ENCODE assay signal across 7 cellular contexts in the genomic region with DNA sequence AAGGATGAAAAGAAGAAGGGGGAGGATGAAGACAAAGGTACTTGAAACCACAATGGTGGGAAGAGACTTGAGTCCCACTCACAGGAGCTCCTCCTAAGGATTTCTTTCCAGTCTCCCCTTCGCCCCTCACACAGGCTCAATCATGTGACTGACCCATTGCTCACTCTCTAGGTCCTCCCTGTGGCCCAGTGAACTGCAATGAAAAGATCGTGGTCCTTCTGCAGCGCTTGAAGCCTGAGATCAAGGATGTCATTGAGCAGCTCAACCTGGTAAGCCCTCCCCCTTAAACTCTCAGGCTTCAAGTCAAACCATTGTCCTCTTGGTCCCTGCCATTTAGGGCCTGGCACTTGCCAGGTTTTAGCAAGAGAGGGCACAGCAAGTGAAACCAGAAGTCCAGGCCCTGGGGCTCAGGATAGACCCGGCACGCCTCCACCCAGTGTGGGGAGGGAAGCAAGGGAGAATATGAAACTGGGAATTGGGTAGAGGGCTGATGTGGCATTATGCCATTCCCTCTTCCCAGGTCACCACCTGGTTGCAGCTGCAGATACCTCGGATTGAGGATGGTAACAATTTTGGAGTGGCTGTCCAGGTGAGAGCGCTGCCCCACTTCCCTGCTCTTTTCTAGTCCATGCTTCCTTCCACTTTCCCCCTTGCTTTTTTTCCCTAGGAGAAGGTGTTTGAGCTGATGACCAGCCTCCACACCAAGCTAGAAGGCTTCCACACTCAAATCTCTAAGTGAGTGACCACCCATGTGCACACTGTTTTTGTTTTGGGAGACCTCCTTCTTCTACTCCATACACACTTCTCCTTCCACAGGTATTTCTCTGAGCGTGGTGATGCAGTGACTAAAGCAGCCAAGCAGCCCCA. TPM values are rescaled to one million over a fixed set of nuclear protein-coding genes. Genes with fewer than 3 reads are reported as not detected.
DNase-seq lines count a peak whose midpoint lies in the region; ATAC-seq and TF ChIP-seq lines count a peak whose summit lies in the region.
"Had no signal": no experiment of that assay in that cellular context is flagged by ENCODE, and none has a peak within 500 bp of the region (broad histone marks: within the 10 kb centered on the region; RNA-seq: fewer than 3 reads in every experiment).

No MANE protein-coding gene starts in this region.

- ATAC-seq in gastroesophageal sphincter, result no peak

- DNase-seq in AG10803 (ENCODE audit: low read depth), result no peak
- no peak for DNase-seq in LNCaP clone FGC (ENCODE audit: low read depth)
- DNase-seq in A172 (ENCODE audit: low spot score), result no peak
- DNase-seq in GM10266 (ENCODE audit: extremely low spot score), result no peak
- DNase-seq in NCI-H226, result no peak
- DNase-seq: NCI-H345 had no signal

- H3K4me3 ChIP-seq in AG10803 (ENCODE audit: low read length) (peak overlapping the region; percentile 79), LNCaP clone FGC (ENCODE audit: low read depth, low read length) (0 out of 2 replicates have a peak overlapping the region, but pooled peaks have one; percentile 77), gastroesophageal sphincter (no peak overlapping the region)

- H3K36me3 ChIP-seq in gastroesophageal sphincter, result peaks cover 0 to 28% of the 10 kb centered on the region in 2 donors

- H3K9me3 ChIP-seq in gastroesophageal sphincter, result no peaks in the 10 kb centered on the region

- H3K27me3 ChIP-seq in gastroesophageal sphincter, result no peaks in the 10 kb centered on the region

- no peak for TF ChIP-seq CTCF in AG10803 (conservative IDR thresholded peaks at IDR 0.05; ENCODE audit: low read length)
- no peak for TF ChIP-seq CTCF in LNCaP clone FGC (IDR thresholded peaks at IDR 0.05; ENCODE audit: control insufficient read depth, extremely low read depth, insufficient read depth)
- TF ChIP-seq CTCF in gastroesophageal sphincter (IDR thresholded peaks at IDR 0.05), result no peak
- TF ChIP-seq CTCF in GM10266 (IDR thresholded peaks at IDR 0.05; ENCODE audit: control insufficient read depth, insufficient read depth, low read depth, missing control alignments), result no peak

- TF ChIP-seq EP300 in gastroesophageal sphincter (IDR thresholded peaks at IDR 0.05), result no peak

- TF ChIP-seq POLR2A in gastroesophageal sphincter (IDR thresholded peaks at IDR 0.05), result no peak

- H3K4me1 ChIP-seq in gastroesophageal sphincter, result peaks cover 0 to 64% (median 29%) of the 10 kb centered on the region in 3 donors

- H3K27ac ChIP-seq in gastroesophageal sphincter, result peak overlapping the region in 3 of 4 donors; percentile 94 to 95 (median 94)

- 87 to 94% methylated on average over 3 of the region's 8 CpGs for WGBS in gastroesophageal sphincter (ENCODE audit: low coverage in 1 of 2), 2 donors

RNA-seq across cellular contexts. Expression of a gene that starts 1.8 kb away (rescaled TPM):
- total RNA-seq in gastroesophageal sphincter, result 100 to 1,000 TPM; 114 to 186 (median 127) TPM
- total RNA-seq in A172 (2014; rRNA removed; shearing (Covaris generic)), result 163 TPM in 2 replicates

RNA-seq across cellular contexts. Expression of a gene that starts 3.6 kb away (rescaled TPM):
- total RNA-seq in gastroesophageal sphincter, result 10 to 100 TPM in 2 of 4 donors, 1 to 10 TPM in 2; 6.4 to 15.4 (median 10.4) TPM
- 11.3 and 15.2 TPM in 2 replicates for total RNA-seq in A172 (2014; rRNA removed; shearing (Covaris generic))

RNA-seq across cellular contexts. Expression of a gene that starts 7.3 kb away (rescaled TPM):
- total RNA-seq in gastroesophageal sphincter, result under 1 TPM in 2 of 4 donors, not detected in 2; 0.27 to 0.67 TPM
- not detected in 2 replicates for total RNA-seq in A172 (2014; rRNA removed; shearing (Covaris generic))

RNA-seq across cellular contexts. Expression of a gene that starts 8.6 kb away (rescaled TPM):
- 10 to 100 TPM; 41.4 to 52.3 (median 42.0) TPM for total RNA-seq in gastroesophageal sphincter
- total RNA-seq in A172 (2014; rRNA removed; shearing (Covaris generic)), result 102 and 126 TPM in 2 replicates

RNA-seq across cellular contexts. Expression of a gene that starts 9.5 kb away (rescaled TPM):
- total RNA-seq in gastroesophageal sphincter, result 10 to 100 TPM; 19.0 to 38.9 (median 32.0) TPM
- 30.6 and 32.1 TPM in 2 replicates for total RNA-seq in A172 (2014; rRNA removed; shearing (Covaris generic))

Comparison
In these comparisons a context has a peak if more than half of its experiments do, and no peak if none do; other contexts are left out.
1. H3K4me3 ChIP-seq: peak in AG10803 (single experiment) and LNCaP clone FGC (single experiment); none in gastroesophageal sphincter (0 of 2).